In genomic region chr7:50657341-50657873, GRCh38 we compare ENCODE assay signal across 10 cellular contexts.
A peak's percentile ranks its signal among the peaks of the same experiment; 100 is the strongest.
DNase-seq lines count a peak whose midpoint lies in the region; ATAC-seq, FAIRE-seq and TF ChIP-seq lines count a peak whose summit lies in the region.
"Had no signal": no experiment of that assay in that cellular context is flagged by ENCODE, and none has a peak within 500 bp of the region (broad histone marks: within the 10 kb centered on the region; RNA-seq: fewer than 3 reads in every experiment).

No MANE protein-coding gene starts in this region.

- no peak overlapping the region for H3K4me2 ChIP-seq in mesenchymal stem cell (ENCODE audit: low read length, poor library complexity, severe bottlenecking)

- no peak overlapping the region for H4K8ac ChIP-seq in mesenchymal stem cell (ENCODE audit: low read length)

- TF ChIP-seq CTCF in HFFc6 (IDR thresholded peaks at IDR 0.05), result peak; percentile 57; the same call in 1 of the 2 replicates
- TF ChIP-seq CTCF in thoracic aorta (IDR thresholded peaks at IDR 0.05), result peak; percentile 29

- H2BK5ac ChIP-seq in mesenchymal stem cell (ENCODE audit: low read depth, low read length, poor library complexity, severe bottlenecking), result no peak overlapping the region

- WGBS in mesenchymal stem cell, result 89% methylated on average over 9 of the region's 9 CpGs

- H3K36me3 ChIP-seq in mesenchymal stem cell (ENCODE audit: control insufficient read depth in 1 of 2, insufficient read depth in 2 of 2, low read depth in 1 of 2, low read length in 2 of 2) (peaks cover 19 to 40% of the 10 kb centered on the region in 2 experiments), thoracic aorta (no peaks in the 10 kb centered on the region)

- H3K36me3 Mint-ChIP-seq in HFFc6 (ENCODE audit: low read depth), result peaks cover 4% of the 10 kb centered on the region; the same call in 1 of the 2 replicates

- H3K27me3 ChIP-seq in mesenchymal stem cell (ENCODE audit: control insufficient read depth in 1 of 2, insufficient read depth in 1 of 2, low read length in 2 of 2) (no peaks in the 10 kb centered on the region), thoracic aorta (replicated peaks; ENCODE audit: insufficient read depth) (no peaks in the 10 kb centered on the region)

- H3K9ac ChIP-seq in mesenchymal stem cell (ENCODE audit: low read length), result peak overlapping the region; percentile 6

- no peak overlapping the region for H4K91ac ChIP-seq in mesenchymal stem cell (ENCODE audit: low read length)

- ATAC-seq in thoracic aorta (ENCODE audit: insufficient number of reproducible peaks, low FRiP score, low read depth), result peak; percentile 92
- ATAC-seq in HG02840 (IDR thresholded peaks at IDR 0.05; ENCODE audit: low FRiP score, unreplicated experiment), result no peak

- no peak overlapping the region for H3K18ac ChIP-seq in mesenchymal stem cell (ENCODE audit: low read depth in 1 of 2, low read length in 2 of 2)

- no peak overlapping the region for H3K4me3 ChIP-seq in mesenchymal stem cell (ENCODE audit: insufficient read depth in 1 of 2, low read depth in 1 of 2, low read length in 2 of 2)
- peak overlapping the region; percentile 44 for H3K4me3 ChIP-seq in thoracic aorta

- peaks cover 46% of the 10 kb centered on the region for H3K4me1 Mint-ChIP-seq in HFFc6 (ENCODE audit: low read depth)

- no peaks in the 10 kb centered on the region for H3K9me3 ChIP-seq in mesenchymal stem cell (ENCODE audit: control insufficient read depth, low read length)
- H3K9me3 ChIP-seq in thoracic aorta, result no peaks in the 10 kb centered on the region

- H3K4me1 ChIP-seq in mesenchymal stem cell (ENCODE audit: control insufficient read depth, insufficient read depth, low read depth, low read length) (peaks cover 31% of the 10 kb centered on the region), thoracic aorta (ENCODE audit: control insufficient read depth in 1 of 2, low read depth in 2 of 2) (peaks cover 59 to 77% of the 10 kb centered on the region in 2 donors)

- H3K27ac Mint-ChIP-seq in HFFc6, result peak overlapping the region; percentile 34; the same call in 1 of the 2 replicates

- peak; percentile 87 for FAIRE-seq in endometrium (lab: Jason Lieb, UNC)
- FAIRE-seq: TTC549 had no signal

- H3K4ac ChIP-seq in mesenchymal stem cell (ENCODE audit: low read depth in 1 of 2, low read length in 2 of 2), result no peak overlapping the region

- H3K4me3 Mint-ChIP-seq in HFFc6, result peak overlapping the region; percentile 64

- no peak overlapping the region for H3K14ac ChIP-seq in mesenchymal stem cell (ENCODE audit: low read length in 2 of 2)

- no peak overlapping the region for H2AFZ ChIP-seq in mesenchymal stem cell (ENCODE audit: low read depth, low read length)

- H2BK120ac ChIP-seq in mesenchymal stem cell (ENCODE audit: low read depth, low read length), result no peak overlapping the region

- no peak overlapping the region for H2AK5ac ChIP-seq in mesenchymal stem cell (ENCODE audit: low read length, severe bottlenecking)

- peaks cover 46% of the 10 kb centered on the region for H3K79me1 ChIP-seq in mesenchymal stem cell (replicated peaks; ENCODE audit: low read length, poor library complexity, severe bottlenecking)

- no peak overlapping the region for H3K27ac ChIP-seq in mesenchymal stem cell (ENCODE audit: low read length, poor library complexity, severe bottlenecking)
- peak overlapping the region; percentile 73 to 86 for H3K27ac ChIP-seq in thoracic aorta

- H3K9me3 Mint-ChIP-seq in HFFc6, result no peaks in the 10 kb centered on the region

- H2BK12ac ChIP-seq in mesenchymal stem cell (ENCODE audit: low read length in 2 of 2), result no peak overlapping the region

- H3K27me3 Mint-ChIP-seq in HFFc6 (ENCODE audit: insufficient read depth), result peaks cover 2% of the 10 kb centered on the region; the same call in 1 of the 2 replicates

- H3K23ac ChIP-seq in mesenchymal stem cell (ENCODE audit: low read length in 2 of 2), result peak overlapping the region in 1 of 2 experiments; percentile 27

- no peak overlapping the region for H2BK15ac ChIP-seq in mesenchymal stem cell (ENCODE audit: low read depth, poor library complexity, severe bottlenecking)

- DNase-seq in HFFc6, result peak; percentile 55
- peak; percentile 34 for DNase-seq in mesenchymal stem cell
- peak; percentile 61 for DNase-seq in thoracic aorta (ENCODE audit: low spot score)
- DNase-seq in HT-29 (ENCODE audit: low spot score), result no peak
- DNase-seq in GOT3 (lab: John Stamatoyannopoulos, UW), result no peak
- DNase-seq in NK-92 (lab: John Stamatoyannopoulos, UW; ENCODE audit: unreplicated experiment), result no peak
- DNase-seq: activated naive CD4-positive, alpha-beta T cell had no signal

Comparison
In these comparisons a context has a peak if more than half of its experiments do, and no peak if none do; other contexts are left out.
1. DNase-seq: peak in HFFc6 (single experiment), mesenchymal stem cell (single experiment) and thoracic aorta (single experiment); none in HT-29 (single experiment), GOT3 (single experiment) and NK-92 (single experiment).